In genomic region chr19:19385900-19386339, GRCh38 we compare ENCODE assay signal across 8 cellular contexts. TPM values are rescaled to one million over a fixed set of nuclear protein-coding genes. Genes with fewer than 3 reads are reported as not detected.
DNase-seq lines count a peak whose midpoint lies in the region; ATAC-seq and TF ChIP-seq lines count a peak whose summit lies in the region.

No MANE protein-coding gene starts in this region.

- H3K9me3 Mint-ChIP-seq in T-helper 1 cell treated with Interleukin-12 subunit alpha and Interleukin-12 subunit beta and Interleukin-4 antibody, amounts not matched to agents 30 μg/mL and 1 μg/mL, for 36 hours, result no peaks in the 10 kb centered on the region
- peaks cover 3% of the 10 kb centered on the region for H3K9me3 Mint-ChIP-seq in nephron

- peak overlapping the region; percentile 91 for H3K27ac Mint-ChIP-seq in T-helper 1 cell treated with Interleukin-12 subunit alpha and Interleukin-12 subunit beta and Interleukin-4 antibody, amounts not matched to agents 30 μg/mL and 1 μg/mL, for 36 hours
- peak overlapping the region; percentile 43 to 92 (median 90) for H3K27ac Mint-ChIP-seq in nephron

- no peak for TF ChIP-seq CTCF in nephron (IDR thresholded peaks at IDR 0.05; ENCODE audit: unreplicated experiment in 3 of 3)

- peak overlapping the region; percentile 73 for H3K4me3 ChIP-seq in ectodermal cell (ENCODE audit: insufficient read depth, low read depth, low read length)

- no peaks in the 10 kb centered on the region for H3K9me3 ChIP-seq in ectodermal cell (ENCODE audit: control insufficient read depth, low read length)

- peaks cover 38% of the 10 kb centered on the region for H3K4me1 Mint-ChIP-seq in T-helper 1 cell treated with Interleukin-12 subunit alpha and Interleukin-12 subunit beta and Interleukin-4 antibody, amounts not matched to agents 30 μg/mL and 1 μg/mL, for 36 hours (ENCODE audit: low read depth)
- H3K4me1 Mint-ChIP-seq in nephron, result peaks cover 30% of the 10 kb centered on the region

- WGBS in ectodermal cell, 2 experiments, result 0% methylated on average over 59 of the region's 59 CpGs

- H3K27me3 Mint-ChIP-seq in T-helper 1 cell treated with Interleukin-12 subunit alpha and Interleukin-12 subunit beta and Interleukin-4 antibody, amounts not matched to agents 30 μg/mL and 1 μg/mL, for 36 hours (ENCODE audit: low read depth), result no peaks in the 10 kb centered on the region
- H3K27me3 Mint-ChIP-seq in nephron (ENCODE audit: low read depth), result no peaks in the 10 kb centered on the region

- DNase-seq in ureter (ENCODE audit: low spot score) (peak; percentile 63), middle frontal gyrus (ENCODE audit: extremely low spot score, low spot score) (no peak), NCI-H187 (lab: John Stamatoyannopoulos, UW) (no peak)

- peaks cover 7% of the 10 kb centered on the region for H3K36me3 Mint-ChIP-seq in T-helper 1 cell treated with Interleukin-12 subunit alpha and Interleukin-12 subunit beta and Interleukin-4 antibody, amounts not matched to agents 30 μg/mL and 1 μg/mL, for 36 hours (ENCODE audit: low read depth)
- H3K36me3 Mint-ChIP-seq in nephron (ENCODE audit: low read depth), result peaks cover 4% of the 10 kb centered on the region

- H3K4me1 ChIP-seq in ectodermal cell (ENCODE audit: control insufficient read depth, insufficient read depth, low read length), result peaks cover 9% of the 10 kb centered on the region

- H3K27me3 ChIP-seq in ectodermal cell (ENCODE audit: control insufficient read depth, insufficient read depth, low read length, poor library complexity, severe bottlenecking), result no peaks in the 10 kb centered on the region

- peak overlapping the region; percentile 63 for H3K27ac ChIP-seq in ectodermal cell (ENCODE audit: insufficient read depth, low read depth, low read length, poor library complexity, severe bottlenecking)

- ATAC-seq in GM18873 (IDR thresholded peaks at IDR 0.05; ENCODE audit: low FRiP score, unreplicated experiment) (peak; percentile 0), HG03060 (IDR thresholded peaks at IDR 0.05; ENCODE audit: low read depth, unreplicated experiment) (peak; percentile 0)

- no peaks in the 10 kb centered on the region for H3K36me3 ChIP-seq in ectodermal cell (ENCODE audit: control insufficient read depth, insufficient read depth, low read length)

- peak overlapping the region; percentile 96 for H3K4me3 Mint-ChIP-seq in T-helper 1 cell treated with Interleukin-12 subunit alpha and Interleukin-12 subunit beta and Interleukin-4 antibody, amounts not matched to agents 30 μg/mL and 1 μg/mL, for 36 hours
- peak overlapping the region; percentile 93 to 97 (median 95) for H3K4me3 Mint-ChIP-seq in nephron

RNA-seq across cellular contexts. Expression of gene GATAD2A, which starts 19.6 kb away (rescaled TPM):
- 104 TPM for polyA plus RNA-seq in ectodermal cell (2013, experiment 1 of 4)
- polyA plus RNA-seq in ectodermal cell (2013, experiment 2 of 4), result 102 TPM
- 58.0 TPM for polyA plus RNA-seq in ectodermal cell (2013, experiment 3 of 4)
- 61.0 TPM for polyA plus RNA-seq in ectodermal cell (2013, experiment 4 of 4)
- 92.7 TPM for total RNA-seq in ureter
